8 cellular contexts compared by ENCODE assay signal in the genomic region with DNA sequence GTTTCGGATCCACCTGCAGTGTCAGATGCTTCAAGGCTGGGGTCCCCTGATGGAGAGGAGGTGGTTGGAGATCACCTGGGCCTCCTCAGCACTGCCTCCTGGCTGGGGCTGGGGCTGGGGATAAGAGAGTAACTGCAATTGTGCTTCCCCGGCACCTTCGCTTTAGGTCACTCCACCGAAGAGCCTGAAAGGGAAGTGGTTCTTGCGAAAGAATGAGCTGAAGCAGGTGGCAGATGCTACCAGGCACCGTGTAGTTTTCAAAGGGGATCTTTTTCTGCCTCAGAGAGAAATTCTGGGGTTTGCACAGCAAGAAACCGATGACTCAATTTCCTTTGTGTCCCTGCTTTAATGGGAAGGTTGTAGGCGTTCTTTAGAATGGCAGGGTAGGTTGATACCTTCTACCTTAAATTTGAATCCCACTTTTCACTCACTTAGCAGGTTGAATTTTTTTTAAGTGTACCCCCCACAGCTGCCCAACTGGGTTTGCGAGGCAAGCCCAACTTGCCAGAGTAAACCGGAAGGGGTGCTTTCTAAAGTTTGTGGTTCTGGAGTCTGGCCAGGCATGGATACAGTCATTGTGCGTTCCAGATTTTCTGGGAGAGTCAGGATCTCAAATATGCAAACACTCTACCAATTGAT. TPM values are rescaled to one million over a fixed set of nuclear protein-coding genes. Genes with fewer than 3 reads are reported as not detected.
DNase-seq lines count a peak whose midpoint lies in the region; ATAC-seq and TF ChIP-seq lines count a peak whose summit lies in the region.

No MANE protein-coding gene starts in this region.

- TF ChIP-seq CTCF in left lung (IDR thresholded peaks at IDR 0.05) (no peak), omental fat pad (IDR thresholded peaks at IDR 0.05) (no peak)

- no peaks in the 10 kb centered on the region for H3K9me3 ChIP-seq in left lung

- peak overlapping the region in 1 of 2 donors; percentile 77 for H3K4me3 ChIP-seq in left lung

- ATAC-seq in GM18508 (IDR thresholded peaks at IDR 0.05; ENCODE audit: insufficient read depth, unreplicated experiment) (peak; percentile 30), HG02798 (IDR thresholded peaks at IDR 0.05; ENCODE audit: poor library complexity, unreplicated experiment) (peak; percentile 53), left lung (peak; percentile 13), Right ventricle myocardium inferior (no peak), omental fat pad (ENCODE audit: low FRiP score) (no peak)

- H3K27me3 ChIP-seq in left lung, result no peaks in the 10 kb centered on the region

- intact Hi-C loops in left lung (cut with DNase I) (no loop called here), Right ventricle myocardium inferior (cut with DNase I) (no loop called here)

- H3K36me3 ChIP-seq in left lung, result peaks cover 0 to 22% of the 10 kb centered on the region in 2 donors

- H3K4me1 ChIP-seq in left lung, result peaks cover 28 to 86% of the 10 kb centered on the region in 2 donors

- DNase-seq in NCI-H226 (peak; percentile 89), left lung (no peak), Right ventricle myocardium inferior (ENCODE audit: missing footprints) (no peak), omental fat pad (ENCODE audit: low spot score) (no peak), NCI-H2029 (lab: John Stamatoyannopoulos, UW) (no peak)
- DNase-seq in activated effector memory CD4-positive, alpha-beta T cell treated with Interleukin-2 at 50 U/mL for 16 hours, result peak; percentile 48

- H3K27ac ChIP-seq in left lung, result peak overlapping the region; percentile 62 to 96

RNA-seq across cellular contexts. Expression of a gene that starts 5.3 kb away (rescaled TPM):
- 100 to 1,000 TPM; 479 to 693 TPM for total RNA-seq in left lung
- total RNA-seq in Right ventricle myocardium inferior, result 19.9 TPM
- total RNA-seq in omental fat pad, result 100 to 1,000 TPM in 3 of 4 donors, 10 to 100 TPM in 1; 92.7 to 627 (median 158) TPM

Comparison
In these comparisons a context has a peak if more than half of its experiments do, and no peak if none do; other contexts are left out.
1. ATAC-seq: peak in GM18508 (single experiment), HG02798 (single experiment) and left lung (single experiment); none in Right ventricle myocardium inferior (single experiment) and omental fat pad (single experiment).
2. DNase-seq: peak in NCI-H226 (single experiment) and activated effector memory CD4-positive, alpha-beta T cell treated with Interleukin-2 at 50 U/mL for 16 hours (single experiment); none in left lung (0 of 2), Right ventricle myocardium inferior (single experiment), omental fat pad (single experiment) and NCI-H2029 (single experiment).